ENCODE assay signal across 27 cellular contexts in genomic region chr6:18579869-18580268, GRCh38.
"Had no signal": no experiment of that assay in that cellular context is flagged by ENCODE, and none has a peak within 500 bp of the region (broad histone marks: within the 10 kb centered on the region; RNA-seq: fewer than 3 reads in every experiment).

No MANE protein-coding gene starts in this region.

- H3K36me3 Mint-ChIP-seq: naive thymus-derived CD4-positive, alpha-beta T cell had no signal

- H3K9me3 Mint-ChIP-seq: dendritic cell treated with granulocyte-macrophage colony-stimulating factor and Interleukin-4, amounts not matched to agents 40 ng/mL and 50 ng/mL, for 4 days; endodermal cell; nephron had no signal

- FAIRE-seq: endothelial cell of umbilical vein, frontal cortex, kidney, pancreas had no signal

- H3K4me3 Mint-ChIP-seq: dendritic cell treated with granulocyte-macrophage colony-stimulating factor and Interleukin-4, amounts not matched to agents 40 ng/mL and 50 ng/mL, for 4 days; endodermal cell; naive thymus-derived CD4-positive, alpha-beta T cell; nephron; stimulated activated naive CD8-positive, alpha-beta T cell treated with anti-CD3 and anti-CD28 coated beads, Interleukin-15, amount 100 ng/mL, for 72 hours had no signal

- H3K4me3 ChIP-seq: colonic mucosa, esophagus muscularis mucosa, pancreas, right lobe of liver, smooth muscle cell, suprapubic skin, transverse colon, upper lobe of right lung, uterus had no signal

- H3K27ac ChIP-seq: colonic mucosa, esophagus muscularis mucosa, pancreas, right lobe of liver, suprapubic skin, transverse colon, upper lobe of right lung, uterus had no signal

- H3K36me3 ChIP-seq: colonic mucosa, esophagus muscularis mucosa, pancreas, right lobe of liver, suprapubic skin, transverse colon, upper lobe of right lung, uterus had no signal

- H3K27ac Mint-ChIP-seq: dendritic cell treated with granulocyte-macrophage colony-stimulating factor and Interleukin-4, amounts not matched to agents 40 ng/mL and 50 ng/mL, for 4 days; endodermal cell; naive thymus-derived CD4-positive, alpha-beta T cell; nephron; stimulated activated naive CD8-positive, alpha-beta T cell treated with anti-CD3 and anti-CD28 coated beads, Interleukin-15, amount 100 ng/mL, for 72 hours had no signal

- ATAC-seq: left lobe of liver; naive thymus-derived CD4-positive, alpha-beta T cell; pancreas; right lobe of liver; stimulated activated naive CD8-positive, alpha-beta T cell treated with anti-CD3 and anti-CD28 coated beads, Interleukin-15, amount 100 ng/mL, for 72 hours; upper lobe of right lung had no signal

- H3K4me1 ChIP-seq: colonic mucosa, pancreas, right lobe of liver, suprapubic skin, upper lobe of right lung, uterus had no signal

- H3K27me3 ChIP-seq: colonic mucosa, esophagus muscularis mucosa, pancreas, right lobe of liver, suprapubic skin, transverse colon, upper lobe of right lung, uterus had no signal

- DNase-seq: colonic mucosa; effector CD8-positive, alpha-beta T cell; endodermal cell; kidney; mesendoderm; midbrain; naive thymus-derived CD4-positive, alpha-beta T cell; occipital lobe; pancreas; right lobe of liver; stimulated activated CD4-positive, alpha-beta T cell treated with anti-CD3 and anti-CD28 coated beads, Interleukin-12 subunit alpha, Interleukin-12 subunit beta, amount 100 ng/mL, for 4 hours; stimulated activated CD4-positive, alpha-beta T cell treated with anti-CD3 and anti-CD28 coated beads, Interleukin-1b, Interleukin-23, amount 100 ng/mL, for 48 hours; stimulated activated CD4-positive, alpha-beta T cell treated with anti-CD3 and anti-CD28 coated beads, Interleukin-4, amount 100 ng/mL, for 1 hour; stimulated activated CD8-positive, alpha-beta memory T cell treated with anti-CD3 and anti-CD28 coated beads, Interleukin-4, amount 100 ng/mL, for 48 hours; stimulated activated naive CD4-positive, alpha-beta T cell; stimulated activated naive CD8-positive, alpha-beta T cell treated with anti-CD3 and anti-CD28 coated beads, Interleukin-15, amount 100 ng/mL, for 72 hours; transverse colon; upper lobe of right lung; uterus had no signal

- H3K4me1 Mint-ChIP-seq: endodermal cell; naive thymus-derived CD4-positive, alpha-beta T cell; stimulated activated naive CD8-positive, alpha-beta T cell treated with anti-CD3 and anti-CD28 coated beads, Interleukin-15, amount 100 ng/mL, for 72 hours had no signal

- H3K4me2 ChIP-seq: smooth muscle cell had no signal

- H3K9me3 ChIP-seq: colonic mucosa, esophagus muscularis mucosa, pancreas, right lobe of liver, suprapubic skin, transverse colon, upper lobe of right lung, uterus had no signal
